Comparison of ENCODE assay signal across 14 cellular contexts in the genomic region with DNA sequence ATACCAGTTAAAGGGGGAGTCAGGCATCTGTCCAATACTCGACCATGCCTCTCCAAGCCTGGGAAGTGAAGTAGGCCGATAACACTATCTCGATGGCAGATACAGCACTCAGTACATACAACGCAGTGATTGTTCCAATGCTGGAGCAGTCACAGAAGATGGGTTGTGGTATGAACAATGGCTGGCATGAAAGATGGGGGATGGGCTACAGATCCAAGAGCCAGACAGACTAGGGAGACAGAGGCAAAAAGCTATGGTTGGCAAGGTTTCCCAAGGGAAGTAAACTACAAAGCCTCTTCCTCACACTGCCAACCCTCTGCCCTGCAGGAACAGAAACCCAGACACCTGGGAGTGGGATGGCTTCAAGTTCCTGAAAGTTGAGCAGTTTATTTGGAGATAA. TPM values are rescaled to one million over a fixed set of nuclear protein-coding genes. Genes with fewer than 3 reads are reported as not detected.
DNase-seq lines count a peak whose midpoint lies in the region; ATAC-seq and TF ChIP-seq lines count a peak whose summit lies in the region.
"Had no signal": no experiment of that assay in that cellular context is flagged by ENCODE, and none has a peak within 500 bp of the region (broad histone marks: within the 10 kb centered on the region; RNA-seq: fewer than 3 reads in every experiment).

No MANE protein-coding gene starts in this region.

- BruUV-seq in MCF 10A (replicated peaks; lab: Mats Ljungman, UMichigan) (no TSS peak), mammary epithelial cell (replicated peaks; lab: Mats Ljungman, UMichigan) (no TSS peak)

- H3K9me3 ChIP-seq in mammary epithelial cell (replicated peaks; ENCODE audit: insufficient read depth, low read length) (no peaks in the 10 kb centered on the region), Karpas-422 (ENCODE audit: low read length) (no peaks in the 10 kb centered on the region)
- H3K9me3 ChIP-seq: mucosa of descending colon had no signal

- peak overlapping the region; percentile 71 for H3K27ac Mint-ChIP-seq in MCF 10A (ENCODE audit: low read depth, unreplicated experiment)
- H3K27ac Mint-ChIP-seq: H9 had no signal

- H3K4me1 Mint-ChIP-seq in MCF 10A (ENCODE audit: insufficient read depth, unreplicated experiment) = peaks cover 32% of the 10 kb centered on the region

- peaks cover 77% of the 10 kb centered on the region for H3K36me3 Mint-ChIP-seq in MCF 10A (ENCODE audit: insufficient read depth, unreplicated experiment)

- no peak overlapping the region for H3K27ac ChIP-seq in mammary epithelial cell (ENCODE audit: insufficient read depth, low read depth, low read length)
- peak overlapping the region; percentile 69 for H3K27ac ChIP-seq in cingulate gyrus (ENCODE audit: low read depth, low read length)
- peak overlapping the region; percentile 59 for H3K27ac ChIP-seq in substantia nigra (ENCODE audit: low read depth, low read length, poor library complexity, severe bottlenecking)
- no peak overlapping the region for H3K27ac ChIP-seq in Karpas-422 (ENCODE audit: low read length)

- H3K27me3 Mint-ChIP-seq in MCF 10A (ENCODE audit: insufficient read depth, unreplicated experiment) = no peaks in the 10 kb centered on the region
- H3K27me3 Mint-ChIP-seq: effector memory CD8-positive, alpha-beta T cell had no signal

- H4K20me1 ChIP-seq in mammary epithelial cell (ENCODE audit: insufficient read depth, low read length) (peaks cover 5% of the 10 kb centered on the region), Karpas-422 (ENCODE audit: insufficient read depth, low read depth, low read length) (peaks cover 37% of the 10 kb centered on the region)

- in situ Hi-C loops in mammary epithelial cell (cut with MboI; ENCODE audit: low sequenced_read_pairs in 2 of 2) = no loop called here

- no peak for ATAC-seq in HG03135 (IDR thresholded peaks at IDR 0.05; ENCODE audit: unreplicated experiment)
- ATAC-seq: effector memory CD8-positive, alpha-beta T cell; mucosa of descending colon; Panc1 had no signal

- CTCF ChIA-PET in MCF 10A (lab: Yijun Ruan, JAX) (interaction anchor here (1.2 kb wide), 1 partner anchor 161 kb away, joined by 5 read pairs; no protein-coding TSS in a partner anchor), mammary epithelial cell (lab: Charles Lee; ENCODE audit: low non-redundant PET) (no interaction called here)

- H3K79me2 ChIP-seq in mammary epithelial cell (ENCODE audit: insufficient read depth, low read length) (peaks cover 91% of the 10 kb centered on the region), Karpas-422 (ENCODE audit: low read length) (peaks cover 88% of the 10 kb centered on the region)

- no peak overlapping the region for H3K4me3 ChIP-seq in mammary epithelial cell (replicated peaks in 1 of 3; ENCODE audit: insufficient read depth in 1 of 3, low read depth in 2 of 3, low read length in 3 of 3)
- H3K4me3 ChIP-seq in Karpas-422 (ENCODE audit: low read length) = no peak overlapping the region
- H3K4me3 ChIP-seq: mucosa of descending colon, smooth muscle cell had no signal

- H3K9me3 Mint-ChIP-seq in MCF 10A (ENCODE audit: unreplicated experiment) = no peaks in the 10 kb centered on the region
- H3K9me3 Mint-ChIP-seq: effector memory CD8-positive, alpha-beta T cell; H9 had no signal

- TF ChIP-seq CTCF in MCF 10A (IDR thresholded peaks at IDR 0.05; ENCODE audit: unreplicated experiment) (no peak), mammary epithelial cell (conservative IDR thresholded peaks at IDR 0.05 in 1 of 2, IDR thresholded peaks at IDR 0.05 in 1 of 2; ENCODE audit: extremely low read depth in 1 of 2, insufficient read depth in 1 of 2, low read depth in 1 of 2, low read length in 2 of 2) (no peak)

- H3K36me3 ChIP-seq in mammary epithelial cell (ENCODE audit: insufficient read depth, low read length) = peaks cover 21% of the 10 kb centered on the region
- peaks cover 41% of the 10 kb centered on the region for H3K36me3 ChIP-seq in Karpas-422 (ENCODE audit: insufficient read depth, low read length)

- intact Hi-C loops in MCF 10A (cut with micrococcal nuclease) (loop anchor here (10.0 kb wide), 1 partner anchor 61 kb away; no protein-coding TSS in a partner anchor), mammary epithelial cell (cut with micrococcal nuclease) (loop anchor here (2.0 kb wide), 1 partner anchor 61 kb away; no protein-coding TSS in a partner anchor)

- POLR2A ChIA-PET in MCF 10A (lab: Yijun Ruan, JAX) = interaction anchor here (1.0 to 1.2 kb wide), 2 partner anchors 10 to 17 kb away, joined by 3 read pairs; no protein-coding TSS in a partner anchor

- H2AFZ ChIP-seq in mammary epithelial cell (ENCODE audit: low read depth, low read length) (no peak overlapping the region), Karpas-422 (ENCODE audit: low read length) (no peak overlapping the region)

- H3K9me2 ChIP-seq in Karpas-422 (replicated peaks; ENCODE audit: insufficient read depth, low read length) = no peaks in the 10 kb centered on the region

- H3K9ac ChIP-seq in mammary epithelial cell (ENCODE audit: insufficient read depth, low read length) = no peak overlapping the region
- no peak overlapping the region for H3K9ac ChIP-seq in Karpas-422 (ENCODE audit: low read length)

- dilution Hi-C loops in mammary epithelial cell (cut with HindIII; ENCODE audit: low sequenced_read_pairs) = no loop called here

- 22% methylated on average over 4 of the region's 4 CpGs for WGBS in mammary epithelial cell (ENCODE audit: low coverage, missing lambda C conversion rate)

- no peak overlapping the region for H3K4me2 ChIP-seq in mammary epithelial cell (ENCODE audit: insufficient read depth, low read depth, low read length)
- H3K4me2 ChIP-seq in Karpas-422 (ENCODE audit: low read depth, low read length, poor library complexity, severe bottlenecking) = no peak overlapping the region
- H3K4me2 ChIP-seq: smooth muscle cell had no signal

- H3K4me1 ChIP-seq in mammary epithelial cell (ENCODE audit: insufficient read depth, low read length) (peaks cover 62% of the 10 kb centered on the region), Karpas-422 (ENCODE audit: low read length) (peaks cover 26% of the 10 kb centered on the region)

- no peak overlapping the region for H3K4me3 Mint-ChIP-seq in MCF 10A (ENCODE audit: unreplicated experiment)
- H3K4me3 Mint-ChIP-seq: effector memory CD8-positive, alpha-beta T cell; H9 had no signal

- H3K27me3 ChIP-seq in mammary epithelial cell (ENCODE audit: insufficient read depth, low read length) (no peaks in the 10 kb centered on the region), Karpas-422 (ENCODE audit: low read length) (no peaks in the 10 kb centered on the region)

- DNase-seq in MCF 10A (ENCODE audit: unreplicated experiment) (no peak), mammary epithelial cell (no peak), medulla oblongata (ENCODE audit: extremely low spot score) (peak; percentile 96), substantia nigra (lab: John Stamatoyannopoulos, UW) (peak in 43 of 49 donors; percentile 11 to 84 (median 62)), Karpas-422 (no peak), ecto neural progenitor cell (ENCODE audit: low spot score) (no peak)
- DNase-seq: effector memory CD8-positive, alpha-beta T cell; H9; NCI-H1092 treated with DMSO at 0.1 percent for 48 hours had no signal

RNA-seq across cellular contexts. Expression of gene FKBP1A, which starts 19.2 kb away (rescaled TPM):
- total RNA-seq in MCF 10A (2022) = 209 and 217 TPM in 2 replicates
- total RNA-seq in mammary epithelial cell = 100 to 1,000 TPM; 139 to 425 TPM
- polyA plus RNA-seq in mammary epithelial cell = 522 TPM
- 1,454 TPM for polyA minus RNA-seq in mammary epithelial cell
- total RNA-seq in Karpas-422 (2014; rRNA removed; shearing (Covaris generic); ENCODE audit: low replicate concordance) = 105 and 187 TPM in 2 replicates

RNA-seq across cellular contexts. Expression of gene SDCBP2, which starts 44.7 kb away (rescaled TPM):
- 8.3 and 11.8 TPM in 2 replicates for total RNA-seq in MCF 10A (2022)
- 10 to 100 TPM in 1 of 2 donors, 1 to 10 TPM in 1; 9.1 to 13.8 TPM for total RNA-seq in mammary epithelial cell
- 22.2 TPM for polyA plus RNA-seq in mammary epithelial cell
- polyA minus RNA-seq in mammary epithelial cell = not detected
- 1.8 TPM in 1 of 2 replicates, not detected in the other for total RNA-seq in Karpas-422 (2014; rRNA removed; shearing (Covaris generic); ENCODE audit: low replicate concordance)

Comparison
In these comparisons a context has a peak if more than half of its experiments do, and no peak if none do; other contexts are left out.
1. DNase-seq: peak in medulla oblongata (single experiment) and substantia nigra (43 of 49); none in MCF 10A (single experiment), mammary epithelial cell (single experiment), Karpas-422 (single experiment) and ecto neural progenitor cell (single experiment).
2. H3K27ac ChIP-seq: peak in cingulate gyrus (single experiment) and substantia nigra (single experiment); none in mammary epithelial cell (single experiment) and Karpas-422 (single experiment).